In genomic region chr20:49323622-49324238, GRCh38 we compare ENCODE assay signal across 8 cellular contexts. TPM values are rescaled to one million over a fixed set of nuclear protein-coding genes. Genes with fewer than 3 reads are reported as not detected.
DNase-seq lines count a peak whose midpoint lies in the region; ATAC-seq and TF ChIP-seq lines count a peak whose summit lies in the region.

No MANE protein-coding gene starts in this region.

- CTCF ChIA-PET in T-cell (lab: Charles Lee) = interaction anchor here in 1 of 2 donors (0.6 to 0.7 kb wide), 3 partner anchors 189 to 577 kb away, joined by 3 to 5 read pairs (median 4); no protein-coding TSS in a partner anchor

- no peak overlapping the region for H3K4me3 ChIP-seq in dorsolateral prefrontal cortex

- POLR2A ChIA-PET in T-cell (lab: Charles Lee) = interaction anchor here in 1 of 2 donors (0.7 kb wide), 1 partner anchor 20 kb away, joined by 15 read pairs; no protein-coding TSS in a partner anchor

- DNase-seq in NCI-H146 (lab: John Stamatoyannopoulos, UW) (peak; percentile 15), NCI-H146 treated with DMSO at 0.1 percent for 48 hours (lab: John Stamatoyannopoulos, UW; ENCODE audit: unreplicated experiment) (no peak), HuH-7 (ENCODE audit: low spot score) (peak; percentile 57), T-cell (peak in 13 of 34 experiments; percentile 1 to 34 (median 12)), dorsolateral prefrontal cortex (no peak), natural killer cell (no peak)

- H3K27me3 ChIP-seq in dorsolateral prefrontal cortex = peaks cover 0 to 16% (median 0%) of the 10 kb centered on the region in 45 donors

- H3K27ac ChIP-seq in dorsolateral prefrontal cortex = peak overlapping the region in 34 of 59 donors; percentile 1 to 74 (median 48)

- H3K4me1 Mint-ChIP-seq in T-cell (peaks cover 18 to 25% (median 22%) of the 10 kb centered on the region in 3 donors), natural killer cell (peaks cover 10 to 27% of the 10 kb centered on the region in 2 donors)

- H3K36me3 Mint-ChIP-seq in T-cell (no peaks in the 10 kb centered on the region), natural killer cell (no peaks in the 10 kb centered on the region)

- ATAC-seq in T-cell (replicated peaks in 1 of 4) = peak; percentile 75 to 88 (median 86)
- peak; percentile 80 to 89 (median 87) for ATAC-seq in natural killer cell
- no peak for ATAC-seq in GM18909 (IDR thresholded peaks at IDR 0.05; ENCODE audit: poor library complexity, unreplicated experiment)
- ATAC-seq in HG02759 (IDR thresholded peaks at IDR 0.05; ENCODE audit: unreplicated experiment) = no peak

- no peak overlapping the region for H3K4me3 Mint-ChIP-seq in T-cell
- no peak overlapping the region for H3K4me3 Mint-ChIP-seq in natural killer cell

- H3K27me3 Mint-ChIP-seq in T-cell (peaks cover 20 to 28% of the 10 kb centered on the region in 2 donors), natural killer cell (ENCODE audit: low read depth in 2 of 2) (peaks cover 25 to 30% of the 10 kb centered on the region in 2 donors)

- H3K27ac Mint-ChIP-seq in T-cell (peak overlapping the region; percentile 58 to 87), natural killer cell (peak overlapping the region in 1 of 2 donors; percentile 44)

- TF ChIP-seq CTCF in dorsolateral prefrontal cortex (IDR thresholded peaks at IDR 0.05 in 54 of 56, conservative IDR thresholded peaks at IDR 0.05 in 2 of 56; ENCODE audit: low read depth in 1 of 56, partially characterized antibody in 56 of 56) (peak in 35 of 56 donors; percentile 8 to 57 (median 27)), natural killer cell (IDR thresholded peaks at IDR 0.05) (peak; percentile 32)

- intact Hi-C loops in dorsolateral prefrontal cortex (cut with DNase I) (no loop called here), natural killer cell (cut with micrococcal nuclease) (loop anchor here (1.0 to 5.0 kb wide), 2 partner anchors 46 to 77 kb away; partner anchors contain the start of gene ZNFX1)

- H3K9me3 Mint-ChIP-seq in T-cell = no peaks in the 10 kb centered on the region
- H3K9me3 Mint-ChIP-seq in natural killer cell = no peaks in the 10 kb centered on the region

RNA-seq across cellular contexts. Expression of gene ZNFX1, which starts 45.9 kb away (rescaled TPM):
- total RNA-seq in T-cell (10 to 100 TPM; 53.8 to 72.2 (median 64.7) TPM), dorsolateral prefrontal cortex (10 to 100 TPM; 21.0 to 37.9 (median 26.1) TPM), natural killer cell (10 to 100 TPM; 55.8 to 58.5 (median 57.8) TPM)

Comparison
In these comparisons a context has a peak if more than half of its experiments do, and no peak if none do; other contexts are left out.
1. DNase-seq: peak in NCI-H146 (single experiment) and HuH-7 (single experiment); none in NCI-H146 treated with DMSO at 0.1 percent for 48 hours (single experiment), dorsolateral prefrontal cortex (0 of 10) and natural killer cell (single experiment).
2. ATAC-seq: peak in T-cell (4 of 4) and natural killer cell (3 of 3); none in GM18909 (single experiment) and HG02759 (single experiment).